Comparison of ENCODE assay signal across 8 cellular contexts in the genomic region with DNA sequence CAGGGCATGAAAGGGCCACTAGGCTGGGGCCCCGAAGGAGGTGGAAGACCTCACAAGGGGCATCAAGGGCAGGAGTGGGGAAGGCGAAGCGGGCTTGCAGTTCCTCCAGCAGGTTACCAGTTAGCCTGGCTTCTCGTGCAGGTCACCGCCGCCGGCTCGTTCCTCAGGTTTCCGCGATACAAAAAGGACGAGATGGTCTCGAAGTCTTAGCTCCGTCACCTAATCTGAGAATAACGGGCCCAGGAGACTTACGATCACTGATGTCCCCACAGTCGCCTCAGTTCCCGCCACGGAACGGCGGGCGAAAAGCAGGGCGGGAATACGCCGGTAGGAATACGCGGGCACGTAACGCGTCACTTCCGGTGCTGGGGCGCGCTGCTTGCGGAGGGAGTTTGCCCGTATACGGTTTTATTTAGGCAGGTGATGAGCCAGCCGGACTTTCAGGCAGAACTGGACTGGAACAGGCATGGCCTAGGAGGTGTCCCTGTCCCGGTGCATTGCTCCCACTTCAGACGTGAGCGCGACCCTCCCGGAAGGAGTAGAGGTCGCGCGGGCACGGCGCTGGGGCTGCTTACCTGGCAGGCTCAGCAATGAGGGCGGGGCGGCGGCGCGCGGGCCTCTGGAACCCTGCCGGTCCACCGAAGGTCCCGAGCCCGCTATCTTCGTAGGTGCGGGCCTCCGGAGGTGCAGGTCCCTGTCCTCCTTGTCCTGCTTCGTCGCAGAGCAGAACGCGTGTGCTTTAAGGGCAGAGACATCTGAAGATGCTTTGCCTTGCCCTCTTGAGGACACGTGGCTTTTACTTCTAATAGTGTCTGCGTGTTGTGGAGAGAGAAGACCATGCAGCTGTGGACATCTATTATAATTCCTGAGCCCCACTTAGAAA. TPM values are rescaled to one million over a fixed set of nuclear protein-coding genes. Genes with fewer than 3 reads are reported as not detected.
A peak's percentile ranks its signal among the peaks of the same experiment; 100 is the strongest.
DNase-seq lines count a peak whose midpoint lies in the region; ATAC-seq and TF ChIP-seq lines count a peak whose summit lies in the region.

A gene with protein sequence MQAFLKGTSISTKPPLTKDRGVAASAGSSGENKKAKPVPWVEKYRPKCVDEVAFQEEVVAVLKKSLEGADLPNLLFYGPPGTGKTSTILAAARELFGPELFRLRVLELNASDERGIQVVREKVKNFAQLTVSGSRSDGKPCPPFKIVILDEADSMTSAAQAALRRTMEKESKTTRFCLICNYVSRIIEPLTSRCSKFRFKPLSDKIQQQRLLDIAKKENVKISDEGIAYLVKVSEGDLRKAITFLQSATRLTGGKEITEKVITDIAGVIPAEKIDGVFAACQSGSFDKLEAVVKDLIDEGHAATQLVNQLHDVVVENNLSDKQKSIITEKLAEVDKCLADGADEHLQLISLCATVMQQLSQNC (minus strand): TSS at position 310 of the 883 bp plus-strand sequence. CDS start 1,769 bp downstream, outside the sequence.

- POLR2A ChIA-PET in activated CD4-positive, alpha-beta T cell treated with anti-CD3 and anti-CD28 coated beads for 36 hours (lab: Charles Lee): interaction anchor here (0.6 to 2.7 kb wide), 5 partner anchors 16 to 333 kb away, joined by 3 to 12 read pairs (median 3); a partner anchor contains a TSS

- H3K27me3 Mint-ChIP-seq in activated CD4-positive, alpha-beta T cell treated with anti-CD3 and anti-CD28 coated beads for 36 hours: no peaks in the 10 kb centered on the region

- CTCF ChIA-PET in activated CD4-positive, alpha-beta T cell treated with anti-CD3 and anti-CD28 coated beads for 36 hours (lab: Charles Lee): interaction anchor here (1.0 to 3.2 kb wide), 5 partner anchors 15 to 359 kb away, joined by 3 to 15 read pairs (median 4); no protein-coding TSS in a partner anchor

- H3K4me3 Mint-ChIP-seq in activated CD4-positive, alpha-beta T cell treated with anti-CD3 and anti-CD28 coated beads for 36 hours: peak within 1 kb of the TSS; percentile 90

- DNase-seq in AG20443 (ENCODE audit: low spot score): peak; percentile 90
- no peak for DNase-seq in NCI-H460 (ENCODE audit: extremely low read depth, low read depth)
- peak; percentile 93 for DNase-seq in activated CD4-positive, alpha-beta T cell treated with anti-CD3 and anti-CD28 coated beads for 36 hours
- peak; percentile 83 to 93 for DNase-seq in left colon
- DNase-seq in stimulated activated CD4-positive, alpha-beta T cell treated with anti-CD3 and anti-CD28 coated beads, Interleukin-1b, Interleukin-23, amount 100 ng/mL, for 4 hours (ENCODE audit: low read depth in 2 of 2): peak; percentile 72 to 83

- H3K27ac ChIP-seq in cingulate gyrus (ENCODE audit: low read depth, low read length): peak within 1 kb of the TSS; percentile 84

- intact Hi-C loops in activated CD4-positive, alpha-beta T cell treated with anti-CD3 and anti-CD28 coated beads for 36 hours (cut with DNase I, micrococcal nuclease): loop anchor here (1.0 to 5.0 kb wide), 9 partner anchors 16 to 869 kb away; a partner anchor contains a TSS
- intact Hi-C loops in left colon (cut with DNase I, micrococcal nuclease): no loop called here

- TF ChIP-seq POLR2A in GM19099 (IDR thresholded peaks at IDR 0.05; ENCODE audit: extremely low read depth, insufficient read length, low read depth): peak; percentile 90

- H3K9me3 Mint-ChIP-seq in activated CD4-positive, alpha-beta T cell treated with anti-CD3 and anti-CD28 coated beads for 36 hours (ENCODE audit: low read depth): no peaks in the 10 kb centered on the region

- peaks cover 26% of the 10 kb centered on the region for H3K4me1 Mint-ChIP-seq in activated CD4-positive, alpha-beta T cell treated with anti-CD3 and anti-CD28 coated beads for 36 hours

- peak within 1 kb of the TSS; percentile 92 for H3K27ac Mint-ChIP-seq in activated CD4-positive, alpha-beta T cell treated with anti-CD3 and anti-CD28 coated beads for 36 hours

- peaks cover 32% of the 10 kb centered on the region for H3K36me3 Mint-ChIP-seq in activated CD4-positive, alpha-beta T cell treated with anti-CD3 and anti-CD28 coated beads for 36 hours (ENCODE audit: low read depth)

- peak; percentile 90 for ATAC-seq in HG03342 (IDR thresholded peaks at IDR 0.05; ENCODE audit: unreplicated experiment)
- ATAC-seq in activated CD4-positive, alpha-beta T cell treated with anti-CD3 and anti-CD28 coated beads for 36 hours: peak; percentile 89
- ATAC-seq in left colon: peak; percentile 99

RNA-seq across cellular contexts. Expression of the gene that starts here (rescaled TPM):
- total RNA-seq in NCI-H460 (2014; rRNA removed; shearing (Covaris generic)): 50.3 and 65.4 TPM in 2 replicates
- 148 and 180 TPM in 2 replicates for polyA plus RNA-seq in NCI-H460 (2014; cell fraction: nucleus; rRNA removed)
- 100 to 1,000 TPM; 128 to 130 TPM for total RNA-seq in activated CD4-positive, alpha-beta T cell treated with anti-CD3 and anti-CD28 coated beads for 36 hours
- total RNA-seq in left colon: 1 to 10 TPM; 6.6 to 7.8 TPM

Comparison
In these comparisons a context has a peak if more than half of its experiments do, and no peak if none do; other contexts are left out.
1. intact Hi-C loops: an anchor here in activated CD4-positive, alpha-beta T cell treated with anti-CD3 and anti-CD28 coated beads for 36 hours (1.0 to 5.0 kb wide); none called in left colon.